16 cellular contexts compared by ENCODE assay signal in the genomic region with DNA sequence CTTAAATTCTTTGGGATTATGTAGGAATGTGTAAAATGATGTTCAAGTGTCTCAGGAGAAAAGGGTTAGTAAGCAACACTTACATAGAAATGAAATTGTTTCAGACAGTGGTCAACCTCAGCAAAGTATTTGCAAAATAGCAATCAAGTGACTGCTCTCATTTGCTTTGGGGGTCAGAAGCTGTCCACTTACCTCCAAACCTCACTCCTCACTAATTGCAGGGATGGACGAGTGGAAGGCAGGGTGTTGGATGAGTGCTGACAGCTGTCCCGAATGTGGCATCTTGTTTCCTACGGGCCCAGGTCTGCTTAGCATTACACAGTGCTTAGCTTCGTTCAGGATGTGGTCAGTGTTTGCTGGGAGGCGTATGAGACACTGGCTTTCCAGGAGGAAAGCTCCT.
DNase-seq lines count a peak whose midpoint lies in the region; ATAC-seq and TF ChIP-seq lines count a peak whose summit lies in the region.
"Had no signal": no experiment of that assay in that cellular context is flagged by ENCODE, and none has a peak within 500 bp of the region (broad histone marks: within the 10 kb centered on the region; RNA-seq: fewer than 3 reads in every experiment).

No MANE protein-coding gene starts in this region.

- H2BK12ac ChIP-seq in H9 (ENCODE audit: insufficient read length, low read depth, low read length): no peak overlapping the region

- no peak overlapping the region for H2BK20ac ChIP-seq in H9 (ENCODE audit: low read depth, low read length, poor library complexity, severe bottlenecking)

- no CpG with 5 or more reads among the region's 5 CpGs for WGBS in H9 (ENCODE audit: extremely low coverage, insufficient read length, low lambda C conversion rate)

- no peak overlapping the region for H3K27ac ChIP-seq in H9 (ENCODE audit: insufficient read length, low read depth, low read length)
- H3K27ac ChIP-seq: colonic mucosa, HL-60 had no signal

- no peak overlapping the region for H3K23ac ChIP-seq in H9 (ENCODE audit: insufficient read length, low read depth, low read length)

- no peak overlapping the region for H3K4me3 Mint-ChIP-seq in natural killer cell
- no peak overlapping the region for H3K4me3 Mint-ChIP-seq in H9
- H3K4me3 Mint-ChIP-seq: activated naive CD4-positive, alpha-beta T cell treated with anti-CD3 and anti-CD28 coated beads, Interleukin-2, amount 50 U/mL, for 24 hours; stimulated activated naive B cell treated with anti-CD40 and anti-IgM and Interleukin-4, amounts not matched to agents 10 μg/mL and 1 μg/mL and 100 μg/mL, for 72 hours had no signal

- peaks cover 7% of the 10 kb centered on the region for H3K4me1 ChIP-seq in H9 (ENCODE audit: insufficient read depth, low read length)
- H3K4me1 ChIP-seq: colonic mucosa had no signal

- H2BK120ac ChIP-seq in H9 (ENCODE audit: low read depth, low read length, poor library complexity, severe bottlenecking): no peak overlapping the region

- no peaks in the 10 kb centered on the region for H3K27me3 Mint-ChIP-seq in natural killer cell (ENCODE audit: low read depth in 2 of 2)
- no peaks in the 10 kb centered on the region for H3K27me3 Mint-ChIP-seq in H9 (ENCODE audit: low read depth)
- H3K27me3 Mint-ChIP-seq: activated naive CD4-positive, alpha-beta T cell treated with anti-CD3 and anti-CD28 coated beads, Interleukin-2, amount 50 U/mL, for 24 hours; stimulated activated naive B cell treated with anti-CD40 and anti-IgM and Interleukin-4, amounts not matched to agents 10 μg/mL and 1 μg/mL and 100 μg/mL, for 72 hours had no signal

- no peak overlapping the region for H4K8ac ChIP-seq in H9 (replicated peaks; ENCODE audit: insufficient read length, low read depth, low read length)

- ATAC-seq in natural killer cell (no peak), HG03280 (IDR thresholded peaks at IDR 0.05; ENCODE audit: unreplicated experiment) (no peak)
- ATAC-seq: stimulated activated naive B cell treated with anti-CD40 and anti-IgM and Interleukin-4, amounts not matched to agents 10 μg/mL and 1 μg/mL and 100 μg/mL, for 72 hours had no signal

- no peaks in the 10 kb centered on the region for H3K23me2 ChIP-seq in H9 (ENCODE audit: insufficient read length, low read depth, low read length, poor library complexity, severe bottlenecking)

- H3K36me3 Mint-ChIP-seq in natural killer cell (no peaks in the 10 kb centered on the region), H9 (ENCODE audit: insufficient read depth in 1 of 3, low read depth in 3 of 3) (no peaks in the 10 kb centered on the region)
- H3K36me3 Mint-ChIP-seq: activated naive CD4-positive, alpha-beta T cell treated with anti-CD3 and anti-CD28 coated beads, Interleukin-2, amount 50 U/mL, for 24 hours; stimulated activated naive B cell treated with anti-CD40 and anti-IgM and Interleukin-4, amounts not matched to agents 10 μg/mL and 1 μg/mL and 100 μg/mL, for 72 hours had no signal

- no peak overlapping the region for H3K9ac ChIP-seq in H9 (ENCODE audit: extremely low read depth, insufficient read length, low read length)

- no peaks in the 10 kb centered on the region for H3K9me3 Mint-ChIP-seq in natural killer cell
- no peaks in the 10 kb centered on the region for H3K9me3 Mint-ChIP-seq in H9
- H3K9me3 Mint-ChIP-seq: activated naive CD4-positive, alpha-beta T cell treated with anti-CD3 and anti-CD28 coated beads, Interleukin-2, amount 50 U/mL, for 24 hours; stimulated activated naive B cell treated with anti-CD40 and anti-IgM and Interleukin-4, amounts not matched to agents 10 μg/mL and 1 μg/mL and 100 μg/mL, for 72 hours had no signal

- no peaks in the 10 kb centered on the region for H3K79me1 ChIP-seq in H9 (ENCODE audit: insufficient read depth, low read depth, low read length, poor library complexity, severe bottlenecking)

- no peak overlapping the region for H3K18ac ChIP-seq in H9 (ENCODE audit: insufficient read length, low read depth, low read length)

- no peak overlapping the region for H3K56ac ChIP-seq in H9 (ENCODE audit: insufficient read length, low read depth, low read length)

- H2AK5ac ChIP-seq in H9 (ENCODE audit: insufficient read length, low read length): no peak overlapping the region

- H3K14ac ChIP-seq in H9 (ENCODE audit: insufficient read depth, low read length): no peak overlapping the region; the same call in 1 of the 2 replicates

- H4K5ac ChIP-seq in H9 (ENCODE audit: insufficient read length, low read depth, low read length): no peak overlapping the region

- no peaks in the 10 kb centered on the region for H4K20me1 ChIP-seq in H9 (ENCODE audit: control insufficient read depth, insufficient read depth, insufficient read length)

- no peak for TF ChIP-seq CTCF in AG09319 (IDR thresholded peaks at IDR 0.05; ENCODE audit: low read depth, low read length)
- no peak for TF ChIP-seq CTCF in natural killer cell (IDR thresholded peaks at IDR 0.05)
- no peak for TF ChIP-seq CTCF in H9 (conservative IDR thresholded peaks at IDR 0.05)

- H2AFZ ChIP-seq in H9 (ENCODE audit: low read length): no peak overlapping the region

- H2BK5ac ChIP-seq in H9 (ENCODE audit: insufficient read length, low read length): no peak overlapping the region

- H3K9me3 ChIP-seq in H9 (ENCODE audit: control insufficient read depth, low read depth, low read length): no peaks in the 10 kb centered on the region
- H3K9me3 ChIP-seq: colonic mucosa had no signal

- no peak overlapping the region for H4K91ac ChIP-seq in H9 (ENCODE audit: insufficient read length, low read depth, low read length)

- H3T11ph ChIP-seq in H9 (ENCODE audit: low read length): no peak overlapping the region

- H3K4ac ChIP-seq in H9 (ENCODE audit: low read depth, low read length): no peak overlapping the region

- no peaks in the 10 kb centered on the region for H3K4me1 Mint-ChIP-seq in natural killer cell
- H3K4me1 Mint-ChIP-seq in H9: peaks cover 27 to 29% of the 10 kb centered on the region in 2 experiments
- H3K4me1 Mint-ChIP-seq: activated naive CD4-positive, alpha-beta T cell treated with anti-CD3 and anti-CD28 coated beads, Interleukin-2, amount 50 U/mL, for 24 hours; stimulated activated naive B cell treated with anti-CD40 and anti-IgM and Interleukin-4, amounts not matched to agents 10 μg/mL and 1 μg/mL and 100 μg/mL, for 72 hours had no signal

- DNase-seq in AG09319 (ENCODE audit: extremely low read depth, low read depth) (peak; percentile 12), HS-27A (ENCODE audit: low read depth) (peak; percentile 26), astrocyte of the hippocampus (ENCODE audit: low read depth, low spot score) (peak; percentile 81), islet precursor cell (peak; percentile 95), natural killer cell (no peak), H9 (no peak), NCI-H69 (lab: John Stamatoyannopoulos, UW) (no peak)
- DNase-seq: AML-193; colonic mucosa; DMS153; erythroblast; stimulated activated CD4-positive, alpha-beta T cell treated with anti-CD3 and anti-CD28 coated beads, Interleukin-4, amount 100 ng/mL, for 24 hours; stimulated activated naive B cell treated with anti-CD40 and anti-IgM and Interleukin-4, amounts not matched to agents 10 μg/mL and 1 μg/mL and 100 μg/mL, for 72 hours had no signal

- H3K27ac Mint-ChIP-seq in natural killer cell: no peak overlapping the region
- peak overlapping the region in 1 of 3 experiments; percentile 5; a peak in 2 of 7 replicates for H3K27ac Mint-ChIP-seq in H9
- H3K27ac Mint-ChIP-seq: activated naive CD4-positive, alpha-beta T cell treated with anti-CD3 and anti-CD28 coated beads, Interleukin-2, amount 50 U/mL, for 24 hours; stimulated activated naive B cell treated with anti-CD40 and anti-IgM and Interleukin-4, amounts not matched to agents 10 μg/mL and 1 μg/mL and 100 μg/mL, for 72 hours had no signal

- intact Hi-C loops in natural killer cell (cut with micrococcal nuclease): no loop called here

- no peak overlapping the region for H3K4me2 ChIP-seq in H9 (ENCODE audit: insufficient read depth, insufficient read length, low read length)

- no peaks in the 10 kb centered on the region for H3K27me3 ChIP-seq in H9 (ENCODE audit: insufficient read depth, low read length)
- H3K27me3 ChIP-seq: colonic mucosa had no signal

- H2BK15ac ChIP-seq in H9 (ENCODE audit: low read depth, low read length): no peak overlapping the region

- no peaks in the 10 kb centered on the region for H3K79me2 ChIP-seq in H9 (ENCODE audit: insufficient read depth, low read length)

Comparison
In these comparisons a context has a peak if more than half of its experiments do, and no peak if none do; other contexts are left out.
1. DNase-seq: peak in AG09319 (single experiment), HS-27A (single experiment), astrocyte of the hippocampus (single experiment) and islet precursor cell (single experiment); none in natural killer cell (single experiment), H9 (single experiment) and NCI-H69 (single experiment).